ENCODE assay signal across 19 cellular contexts in genomic region chr19:11685676-11686650, GRCh38.
"Had no signal": no experiment of that assay in that cellular context is flagged by ENCODE, and none has a peak within 500 bp of the region (broad histone marks: within the 10 kb centered on the region; RNA-seq: fewer than 3 reads in every experiment).

No MANE protein-coding gene starts in this region.

- H3K4me1 Mint-ChIP-seq: activated naive CD4-positive, alpha-beta T cell treated with anti-CD3 and anti-CD28 coated beads, Interleukin-2, amount 50 U/mL, for 24 hours; brain; T-cell had no signal

- DNase-seq: activated CD4-positive, CD25-positive, alpha-beta regulatory T cell treated with anti-CD3 and anti-CD28 coated beads, Interleukin-2, amount 50 U/mL, for 72 hours; central memory CD4-positive, alpha-beta T cell; colonic mucosa; hippocampal formation; mucosa of descending colon; naive thymus-derived CD4-positive, alpha-beta T cell; posterior cingulate gyrus; SK-N-SH; stimulated activated CD4-positive, alpha-beta T cell treated with anti-CD3 and anti-CD28 coated beads, Interleukin-4, amount 100 ng/mL, for 24 hours; T-cell; T-helper 9 cell had no signal

- H3K36me3 Mint-ChIP-seq: T-cell had no signal

- H3K27me3 ChIP-seq: colonic mucosa, neutrophil had no signal

- H3K27ac Mint-ChIP-seq: activated naive CD4-positive, alpha-beta T cell treated with anti-CD3 and anti-CD28 coated beads, Interleukin-2, amount 50 U/mL, for 24 hours; activated T-helper 2 cell treated with anti-CD3 and anti-CD28 coated beads, Interferon-gamma antibody, Interleukin-2, Interleukin-4, amounts not matched to agents 10 μg/mL and 5 μg/mL and 100 μg/mL, durations not matched to agents 14 hours and 24 hours and 36 hours; brain; naive thymus-derived CD4-positive, alpha-beta T cell; stimulated activated naive CD8-positive, alpha-beta T cell treated with anti-CD3 and anti-CD28 coated beads, Interleukin-15, Interleukin-2, amounts not matched to agents 100 ng/mL and 50 ng/mL, for 24 hours; T-cell had no signal

- H3K4me3 Mint-ChIP-seq: activated naive CD4-positive, alpha-beta T cell treated with anti-CD3 and anti-CD28 coated beads, Interleukin-2, amount 50 U/mL, for 24 hours; brain; stimulated activated naive CD8-positive, alpha-beta T cell treated with anti-CD3 and anti-CD28 coated beads, Interleukin-15, Interleukin-2, amounts not matched to agents 100 ng/mL and 50 ng/mL, for 24 hours; T-cell had no signal

- H3K9me3 ChIP-seq: colonic mucosa had no signal

- H3K4me1 ChIP-seq: colonic mucosa had no signal

- H3K27me3 Mint-ChIP-seq: brain had no signal

- H3K27ac ChIP-seq: colonic mucosa, neutrophil, thoracic aorta had no signal

- H3K4me3 ChIP-seq: colonic mucosa, mucosa of descending colon, thoracic aorta had no signal

- H3K36me3 ChIP-seq: colonic mucosa, neutrophil, thoracic aorta had no signal

- ATAC-seq: esophagus mucosa; left lobe of liver; mucosa of descending colon; naive thymus-derived CD4-positive, alpha-beta T cell; T-cell had no signal
